9 cellular contexts compared by ENCODE assay signal in genomic region chr10:110873951-110874350, GRCh38. TPM values are rescaled to one million over a fixed set of nuclear protein-coding genes. Genes with fewer than 3 reads are reported as not detected.
DNase-seq lines count a peak whose midpoint lies in the region; ATAC-seq and TF ChIP-seq lines count a peak whose summit lies in the region.
"Had no signal": no experiment of that assay in that cellular context is flagged by ENCODE, and none has a peak within 500 bp of the region (broad histone marks: within the 10 kb centered on the region; RNA-seq: fewer than 3 reads in every experiment).

No MANE protein-coding gene starts in this region.

- peaks cover 50% of the 10 kb centered on the region for H3K79me2 ChIP-seq in neural cell (replicated peaks; ENCODE audit: insufficient read depth, low read length)

- ATAC-seq in HG03442 (IDR thresholded peaks at IDR 0.05; ENCODE audit: unreplicated experiment): no peak

- DNase-seq in NAMALWA (ENCODE audit: low spot score) (peak; percentile 27), colonic mucosa (no peak), COLO668 (lab: John Stamatoyannopoulos, UW; ENCODE audit: unreplicated experiment) (no peak), NCI-H526 treated with DMSO at 0.1 percent for 48 hours (lab: John Stamatoyannopoulos, UW) (no peak)
- no peak for DNase-seq in activated CD4-positive, CD25-positive, alpha-beta regulatory T cell treated with anti-CD3 and anti-CD28 coated beads, Interleukin-2, amount 50 U/mL, for 72 hours
- DNase-seq: activated CD4-positive, CD25-positive, alpha-beta regulatory T cell had no signal

- H2AFZ ChIP-seq in neural cell (ENCODE audit: low read depth, low read length): no peak overlapping the region

- no peak for TF ChIP-seq RAD21 in neural cell (conservative IDR thresholded peaks at IDR 0.05)

- H3K9me3 ChIP-seq in BLaER1 treated with 17β-estradiol and CSF1 and Interleukin-3, amounts not matched to agents 10 nM and 100 nM (replicated peaks in 1 of 11): no peaks in the 10 kb centered on the region
- H3K9me3 ChIP-seq in colonic mucosa: no peaks in the 10 kb centered on the region
- no peaks in the 10 kb centered on the region for H3K9me3 ChIP-seq in neural cell (ENCODE audit: low read length)

- H3K9me2 ChIP-seq in neural cell (ENCODE audit: insufficient read depth, low read length): no peaks in the 10 kb centered on the region

- no peak for TF ChIP-seq EP300 in neural cell (conservative IDR thresholded peaks at IDR 0.05; ENCODE audit: poor library complexity, severe bottlenecking)

- H3K4me2 ChIP-seq in BLaER1 treated with 17β-estradiol and CSF1 and Interleukin-3, amounts not matched to agents 10 nM and 100 nM: peak overlapping the region; percentile 81 to 95 (median 86)
- peak overlapping the region; percentile 66 for H3K4me2 ChIP-seq in neural cell (ENCODE audit: low read length)

- no peak for TF ChIP-seq CTCF in colonic mucosa (IDR thresholded peaks at IDR 0.05)
- no peak for TF ChIP-seq CTCF in neural cell (IDR thresholded peaks at IDR 0.05; ENCODE audit: poor library complexity, severe bottlenecking)

- peak overlapping the region; percentile 90 to 97 (median 95) for H3K9ac ChIP-seq in BLaER1 treated with 17β-estradiol and CSF1 and Interleukin-3, amounts not matched to agents 10 nM and 100 nM
- peak overlapping the region in 1 of 2 donors; percentile 96 for H3K9ac ChIP-seq in colonic mucosa (ENCODE audit: low read depth in 2 of 2, low read length in 2 of 2)
- H3K9ac ChIP-seq in neural cell (ENCODE audit: low read length): peak overlapping the region; percentile 90

- peak overlapping the region; percentile 70 to 91 (median 74) for H3K4me3 ChIP-seq in BLaER1 treated with 17β-estradiol and CSF1 and Interleukin-3, amounts not matched to agents 10 nM and 100 nM
- H3K4me3 ChIP-seq in colonic mucosa (peak overlapping the region; percentile 93), neural cell (ENCODE audit: low read length) (peak overlapping the region; percentile 87)

- peaks cover 12 to 35% (median 25%) of the 10 kb centered on the region in 11 experiments; a peak in 18 of 22 replicates for H3K36me3 ChIP-seq in BLaER1 treated with 17β-estradiol and CSF1 and Interleukin-3, amounts not matched to agents 10 nM and 100 nM
- H3K36me3 ChIP-seq in colonic mucosa: peaks cover 3% of the 10 kb centered on the region
- H3K36me3 ChIP-seq in neural cell (ENCODE audit: insufficient read depth, low read length): no peaks in the 10 kb centered on the region

- no peaks in the 10 kb centered on the region for H3F3A ChIP-seq in neural cell (ENCODE audit: insufficient read depth, low read length, poor library complexity, severe bottlenecking)

- H3K4me1 ChIP-seq in BLaER1 treated with 17β-estradiol and CSF1 and Interleukin-3, amounts not matched to agents 10 nM and 100 nM: peaks cover 28 to 50% (median 36%) of the 10 kb centered on the region in 10 experiments
- peaks cover 2% of the 10 kb centered on the region for H3K4me1 ChIP-seq in colonic mucosa

- peaks cover 0 to 63% (median 0%) of the 10 kb centered on the region in 11 experiments; a peak in 10 of 22 replicates for H4K20me1 ChIP-seq in BLaER1 treated with 17β-estradiol and CSF1 and Interleukin-3, amounts not matched to agents 10 nM and 100 nM
- H4K20me1 ChIP-seq in neural cell (ENCODE audit: insufficient read depth): no peaks in the 10 kb centered on the region

- intact Hi-C loops in colonic mucosa (cut with DNase I): no loop called here

- H3K27ac ChIP-seq in BLaER1 treated with 17β-estradiol and CSF1 and Interleukin-3, amounts not matched to agents 10 nM and 100 nM: peak overlapping the region; percentile 69 to 98 (median 95); a peak in 21 of 22 replicates
- H3K27ac ChIP-seq in colonic mucosa: peak overlapping the region; percentile 99
- H3K27ac ChIP-seq in neural cell (ENCODE audit: low read length): no peak overlapping the region

- H3K27me3 ChIP-seq in BLaER1 treated with 17β-estradiol and CSF1 and Interleukin-3, amounts not matched to agents 10 nM and 100 nM: no peaks in the 10 kb centered on the region
- H3K27me3 ChIP-seq in colonic mucosa: no peaks in the 10 kb centered on the region
- H3K27me3 ChIP-seq in neural cell (ENCODE audit: insufficient read depth, low read depth, low read length): no peaks in the 10 kb centered on the region

TF ChIP-seq in neural cell, 6 proteins besides CTCF, POLR2A, EP300 and RAD21:
- TF ChIP-seq SMC3 (conservative IDR thresholded peaks at IDR 0.05; ENCODE audit: poor library complexity) (no peak), MXI1 (conservative IDR thresholded peaks at IDR 0.05; ENCODE audit: poor library complexity, severe bottlenecking) (no peak), POLR2AphosphoS5 (IDR thresholded peaks at IDR 0.05) (no peak), TAF1 (IDR thresholded peaks at IDR 0.05; ENCODE audit: low read depth) (no peak), EZH2 (IDR thresholded peaks at IDR 0.05; ENCODE audit: borderline replicate concordance, insufficient read depth, low read length, poor library complexity, severe bottlenecking) (no peak)
- TF ChIP-seq, protein P1, sequence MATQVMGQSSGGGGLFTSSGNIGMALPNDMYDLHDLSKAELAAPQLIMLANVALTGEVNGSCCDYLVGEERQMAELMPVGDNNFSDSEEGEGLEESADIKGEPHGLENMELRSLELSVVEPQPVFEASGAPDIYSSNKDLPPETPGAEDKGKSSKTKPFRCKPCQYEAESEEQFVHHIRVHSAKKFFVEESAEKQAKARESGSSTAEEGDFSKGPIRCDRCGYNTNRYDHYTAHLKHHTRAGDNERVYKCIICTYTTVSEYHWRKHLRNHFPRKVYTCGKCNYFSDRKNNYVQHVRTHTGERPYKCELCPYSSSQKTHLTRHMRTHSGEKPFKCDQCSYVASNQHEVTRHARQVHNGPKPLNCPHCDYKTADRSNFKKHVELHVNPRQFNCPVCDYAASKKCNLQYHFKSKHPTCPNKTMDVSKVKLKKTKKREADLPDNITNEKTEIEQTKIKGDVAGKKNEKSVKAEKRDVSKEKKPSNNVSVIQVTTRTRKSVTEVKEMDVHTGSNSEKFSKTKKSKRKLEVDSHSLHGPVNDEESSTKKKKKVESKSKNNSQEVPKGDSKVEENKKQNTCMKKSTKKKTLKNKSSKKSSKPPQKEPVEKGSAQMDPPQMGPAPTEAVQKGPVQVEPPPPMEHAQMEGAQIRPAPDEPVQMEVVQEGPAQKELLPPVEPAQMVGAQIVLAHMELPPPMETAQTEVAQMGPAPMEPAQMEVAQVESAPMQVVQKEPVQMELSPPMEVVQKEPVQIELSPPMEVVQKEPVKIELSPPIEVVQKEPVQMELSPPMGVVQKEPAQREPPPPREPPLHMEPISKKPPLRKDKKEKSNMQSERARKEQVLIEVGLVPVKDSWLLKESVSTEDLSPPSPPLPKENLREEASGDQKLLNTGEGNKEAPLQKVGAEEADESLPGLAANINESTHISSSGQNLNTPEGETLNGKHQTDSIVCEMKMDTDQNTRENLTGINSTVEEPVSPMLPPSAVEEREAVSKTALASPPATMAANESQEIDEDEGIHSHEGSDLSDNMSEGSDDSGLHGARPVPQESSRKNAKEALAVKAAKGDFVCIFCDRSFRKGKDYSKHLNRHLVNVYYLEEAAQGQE (IDR thresholded peaks at IDR 0.05; ENCODE audit: borderline replicate concordance): no peak

RNA-seq across cellular contexts. Expression of gene PDCD4, which starts 2.2 kb away (rescaled TPM):
- total RNA-seq in colonic mucosa: 100 to 1,000 TPM; 397 to 463 TPM
- 53.1 and 83.5 TPM in 2 replicates for polyA plus RNA-seq in neural cell
- 62.6 and 84.4 TPM in 2 replicates for polyA minus RNA-seq in neural cell

RNA-seq across cellular contexts. Expression of gene BBIP1, which starts 45.0 kb away (rescaled TPM):
- 10 to 100 TPM; 17.7 to 19.1 TPM for total RNA-seq in colonic mucosa
- 73.3 and 74.5 TPM in 2 replicates for polyA plus RNA-seq in neural cell
- 66.1 and 70.1 TPM in 2 replicates for polyA minus RNA-seq in neural cell

RNA-seq across cellular contexts. Expression of gene SHOC2, which starts 45.5 kb away (rescaled TPM):
- 10 to 100 TPM; 47.2 to 79.1 TPM for total RNA-seq in colonic mucosa
- polyA plus RNA-seq in neural cell: 38.2 and 46.0 TPM in 2 replicates
- 163 and 187 TPM in 2 replicates for polyA minus RNA-seq in neural cell
